Comparison of ENCODE assay signal across 1 cellular context in the genomic region with DNA sequence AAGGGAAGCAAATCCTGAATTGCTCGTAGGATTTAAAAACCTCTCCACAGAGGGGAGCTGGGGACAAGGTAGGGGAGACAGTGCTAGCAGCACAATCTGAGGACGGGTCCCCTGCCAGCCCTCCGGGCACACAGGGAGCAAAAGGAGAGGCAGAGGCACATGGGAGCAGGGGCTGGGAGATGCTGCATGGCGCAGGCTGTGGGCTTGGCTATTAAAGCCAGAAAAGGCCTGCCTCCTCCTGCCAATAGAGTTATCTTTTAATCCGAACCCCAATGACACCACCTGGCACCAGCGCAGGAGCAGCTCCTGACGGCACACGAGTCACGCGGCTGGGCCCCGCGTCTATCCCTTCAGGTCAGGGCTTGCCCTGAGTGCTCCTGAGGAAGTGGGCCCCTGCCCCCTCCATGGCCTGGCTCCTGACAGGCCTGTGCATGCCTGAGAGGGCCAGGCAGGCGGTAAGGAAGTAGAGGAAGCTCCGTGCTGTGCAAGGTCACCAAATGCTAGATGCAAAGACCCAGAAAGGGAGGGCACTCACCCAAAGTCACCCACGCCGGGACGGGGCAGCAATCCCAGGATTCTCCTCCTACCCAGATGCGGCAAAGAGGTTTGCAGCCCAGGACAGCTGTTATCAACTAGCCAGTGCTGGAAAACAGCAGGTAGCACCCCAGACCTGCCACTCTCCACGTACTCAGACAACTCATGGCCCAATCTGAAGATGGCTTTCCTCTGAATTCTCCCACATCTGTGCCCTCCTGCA.
TF ChIP-seq lines count a peak whose summit lies in the region.

No MANE protein-coding gene starts in this region.

TF ChIP-seq in WTC11, 78 proteins besides CTCF, POLR2A, EP300 and RAD21:
- 0 out of 2 replicates have a peak, but pooled peaks have one; percentile 16 for TF ChIP-seq CREB1 (CRISPR knock-in tag; IDR thresholded peaks at IDR 0.05)
- no peak for TF ChIP-seq SP1 (CRISPR knock-in tag; conservative IDR thresholded peaks at IDR 0.05)
- 0 out of 2 replicates have a peak, but pooled peaks have one; percentile 31 for TF ChIP-seq RELA (CRISPR knock-in tag; IDR thresholded peaks at IDR 0.05; ENCODE audit: borderline replicate concordance)
- TF ChIP-seq, protein P1, sequence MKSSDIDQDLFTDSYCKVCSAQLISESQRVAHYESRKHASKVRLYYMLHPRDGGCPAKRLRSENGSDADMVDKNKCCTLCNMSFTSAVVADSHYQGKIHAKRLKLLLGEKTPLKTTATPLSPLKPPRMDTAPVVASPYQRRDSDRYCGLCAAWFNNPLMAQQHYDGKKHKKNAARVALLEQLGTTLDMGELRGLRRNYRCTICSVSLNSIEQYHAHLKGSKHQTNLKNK (CRISPR knock-in tag; IDR thresholded peaks at IDR 0.05): no peak
- TF ChIP-seq, protein P2, sequence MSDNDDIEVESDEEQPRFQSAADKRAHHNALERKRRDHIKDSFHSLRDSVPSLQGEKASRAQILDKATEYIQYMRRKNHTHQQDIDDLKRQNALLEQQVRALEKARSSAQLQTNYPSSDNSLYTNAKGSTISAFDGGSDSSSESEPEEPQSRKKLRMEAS (CRISPR knock-in tag; IDR thresholded peaks at IDR 0.05): 0 out of 2 replicates have a peak, but pooled peaks have one; percentile 19
